In genomic region chr12:108849653-108850052, GRCh38 we compare ENCODE assay signal across 17 cellular contexts. TPM values are rescaled to one million over a fixed set of nuclear protein-coding genes. Genes with fewer than 3 reads are reported as not detected.
A peak's percentile ranks its signal among the peaks of the same experiment; 100 is the strongest.
DNase-seq lines count a peak whose midpoint lies in the region; ATAC-seq and TF ChIP-seq lines count a peak whose summit lies in the region.
"Had no signal": no experiment of that assay in that cellular context is flagged by ENCODE, and none has a peak within 500 bp of the region (broad histone marks: within the 10 kb centered on the region; RNA-seq: fewer than 3 reads in every experiment).

No MANE protein-coding gene starts in this region.

- no peak overlapping the region for H2AFZ ChIP-seq in smooth muscle cell (ENCODE audit: low read depth)

- no peaks in the 10 kb centered on the region for H4K20me1 ChIP-seq in smooth muscle cell (ENCODE audit: low read depth)

- no peak overlapping the region for H3K9ac ChIP-seq in smooth muscle cell (ENCODE audit: low read depth)

- TF ChIP-seq CTCF in endothelial cell (IDR thresholded peaks at IDR 0.05; ENCODE audit: unreplicated experiment) (no peak), smooth muscle cell (IDR thresholded peaks at IDR 0.05; ENCODE audit: borderline replicate concordance, insufficient read depth, poor library complexity, severe bottlenecking) (no peak)

- peaks cover 1% of the 10 kb centered on the region for H3F3A ChIP-seq in smooth muscle cell (ENCODE audit: low read depth)

- H3K4me1 ChIP-seq in smooth muscle cell (ENCODE audit: low read depth): peaks cover 24% of the 10 kb centered on the region

- DNase-seq in activated CD4-positive, alpha-beta T cell treated with anti-CD3 and anti-CD28 coated beads, Interleukin-2, amount 10 ng/mL, durations not matched to agents 24 days and 14 days: no peak
- no peak for DNase-seq in activated CD4-positive, alpha-beta T cell treated with anti-CD3 and anti-CD28 coated beads, Interleukin-2, amount 50 U/mL, for 4 hours
- DNase-seq in NCI-H226 (peak; percentile 16), endothelial cell (ENCODE audit: low spot score) (no peak), smooth muscle cell (lab: John Stamatoyannopoulos, UW; ENCODE audit: unreplicated experiment) (no peak), retina (no peak), SW480 (ENCODE audit: low spot score) (no peak)
- DNase-seq: activated CD8-positive, alpha-beta memory T cell treated with anti-CD3 and anti-CD28 coated beads for 24 hours; foreskin melanocyte; Karpas-422; left lung; NCI-H1417; stimulated activated naive CD4-positive, alpha-beta T cell treated with Interleukin-2 at 50 U/mL for 16 hours; upper lobe of right lung had no signal

- H3K36me3 Mint-ChIP-seq in activated CD4-positive, alpha-beta T cell treated with anti-CD3 and anti-CD28 coated beads, Interleukin-2, amount 10 ng/mL, durations not matched to agents 24 days and 14 days (ENCODE audit: low read depth): peaks cover 44% of the 10 kb centered on the region
- H3K36me3 Mint-ChIP-seq in endothelial cell (ENCODE audit: low read depth, unreplicated experiment): peaks cover 63% of the 10 kb centered on the region

- no peak for ATAC-seq in HG03457 (IDR thresholded peaks at IDR 0.05; ENCODE audit: unreplicated experiment)
- ATAC-seq: left lung, upper lobe of right lung had no signal

- peaks cover 14% of the 10 kb centered on the region for H3K4me1 Mint-ChIP-seq in activated CD4-positive, alpha-beta T cell treated with anti-CD3 and anti-CD28 coated beads, Interleukin-2, amount 10 ng/mL, durations not matched to agents 24 days and 14 days
- peaks cover 38% of the 10 kb centered on the region for H3K4me1 Mint-ChIP-seq in endothelial cell (ENCODE audit: unreplicated experiment)

- H3K36me3 ChIP-seq in smooth muscle cell (ENCODE audit: low read depth): peaks cover 6% of the 10 kb centered on the region

- no peaks in the 10 kb centered on the region for H3K27me3 Mint-ChIP-seq in activated CD4-positive, alpha-beta T cell treated with anti-CD3 and anti-CD28 coated beads, Interleukin-2, amount 10 ng/mL, durations not matched to agents 24 days and 14 days
- peaks cover 6% of the 10 kb centered on the region for H3K27me3 Mint-ChIP-seq in endothelial cell (ENCODE audit: unreplicated experiment)

- peak overlapping the region; percentile 37 for H3K27ac ChIP-seq in smooth muscle cell (ENCODE audit: low read depth)
- H3K27ac ChIP-seq: upper lobe of right lung had no signal

- H3K4me3 Mint-ChIP-seq in activated CD4-positive, alpha-beta T cell treated with anti-CD3 and anti-CD28 coated beads, Interleukin-2, amount 10 ng/mL, durations not matched to agents 24 days and 14 days: no peak overlapping the region
- H3K4me3 Mint-ChIP-seq in endothelial cell (ENCODE audit: unreplicated experiment): peak overlapping the region; percentile 83

- H3K4me3 ChIP-seq in smooth muscle cell: no peak overlapping the region
- H3K4me3 ChIP-seq: left lung, upper lobe of right lung had no signal

- H3K9me3 Mint-ChIP-seq in activated CD4-positive, alpha-beta T cell treated with anti-CD3 and anti-CD28 coated beads, Interleukin-2, amount 10 ng/mL, durations not matched to agents 24 days and 14 days: no peaks in the 10 kb centered on the region
- H3K9me3 Mint-ChIP-seq in endothelial cell (ENCODE audit: unreplicated experiment): no peaks in the 10 kb centered on the region

- intact Hi-C loops in activated CD4-positive, alpha-beta T cell treated with anti-CD3 and anti-CD28 coated beads, Interleukin-2, amount 10 ng/mL, durations not matched to agents 24 days and 14 days (cut with micrococcal nuclease): no loop called here

- no peak overlapping the region for H3K4me2 ChIP-seq in smooth muscle cell

- H3K27ac Mint-ChIP-seq in activated CD4-positive, alpha-beta T cell treated with anti-CD3 and anti-CD28 coated beads, Interleukin-2, amount 10 ng/mL, durations not matched to agents 24 days and 14 days: peak overlapping the region; percentile 34
- H3K27ac Mint-ChIP-seq in endothelial cell (ENCODE audit: unreplicated experiment): no peak overlapping the region

- H3K27me3 ChIP-seq in smooth muscle cell (ENCODE audit: low read depth): no peaks in the 10 kb centered on the region
- H3K27me3 ChIP-seq: left lung, upper lobe of right lung had no signal

- H3K79me2 ChIP-seq in smooth muscle cell (ENCODE audit: low read depth): peaks cover 89% of the 10 kb centered on the region

- H3K9me3 ChIP-seq in smooth muscle cell (replicated peaks; ENCODE audit: low read depth): no peaks in the 10 kb centered on the region
- H3K9me3 ChIP-seq: left lung, upper lobe of right lung had no signal

RNA-seq across cellular contexts. Expression of gene SSH1, which starts 7.7 kb away (rescaled TPM):
- 27.2 and 31.5 TPM in 2 replicates for total RNA-seq in activated CD4-positive, alpha-beta T cell treated with anti-CD3 and anti-CD28 coated beads, Interleukin-2, amount 10 ng/mL, durations not matched to agents 24 days and 14 days
- total RNA-seq in endothelial cell (ENCODE audit: unreplicated experiment) (67.5 TPM), smooth muscle cell (15.2 and 17.2 TPM in 2 replicates)
- polyA plus RNA-seq in smooth muscle cell: 22.0 and 24.7 TPM in 2 replicates

RNA-seq across cellular contexts. Expression of gene DAO, which starts 30.2 kb away (rescaled TPM):
- not detected in 2 replicates for total RNA-seq in activated CD4-positive, alpha-beta T cell treated with anti-CD3 and anti-CD28 coated beads, Interleukin-2, amount 10 ng/mL, durations not matched to agents 24 days and 14 days
- total RNA-seq in endothelial cell (ENCODE audit: unreplicated experiment): 0.41 TPM
- total RNA-seq in smooth muscle cell: not detected in 2 replicates
- polyA plus RNA-seq in smooth muscle cell: not detected in 2 replicates
- total RNA-seq: cerebellum, H1, left lung had no signal
- polyA plus RNA-seq: H1 had no signal
